ENCODE assay signal across 26 cellular contexts in genomic region chr6:75800133-75800532, GRCh38. TPM values are rescaled to one million over a fixed set of nuclear protein-coding genes. Genes with fewer than 3 reads are reported as not detected.
A peak's percentile ranks its signal among the peaks of the same experiment; 100 is the strongest.
DNase-seq lines count a peak whose midpoint lies in the region; ATAC-seq and TF ChIP-seq lines count a peak whose summit lies in the region.
"Had no signal": no experiment of that assay in that cellular context is flagged by ENCODE, and none has a peak within 500 bp of the region (broad histone marks: within the 10 kb centered on the region; RNA-seq: fewer than 3 reads in every experiment).

No MANE protein-coding gene starts in this region.

- no peak overlapping the region for H3K4me3 ChIP-seq in HAP-1
- H3K4me3 ChIP-seq: coronary artery, pancreas, skin epidermis had no signal

- DNase-seq in NCI-H1417 (lab: John Stamatoyannopoulos, UW) (peak in 2 of 3 experiments; percentile 53 to 78), NCI-H1417 treated with DMSO at 0.1 percent for 48 hours (lab: John Stamatoyannopoulos, UW) (no peak), NCI-H187 treated with DMSO at 0.1 percent for 48 hours (lab: John Stamatoyannopoulos, UW) (peak; percentile 84), NCI-H524 treated with DMSO at 0.1 percent for 48 hours (lab: John Stamatoyannopoulos, UW) (peak; percentile 74), type B pancreatic cell (ENCODE audit: extremely low spot score, unreplicated experiment) (no peak), HAP-1 (ENCODE audit: low spot score in 2 of 2) (no peak), T-helper 1 cell (no peak)
- DNase-seq: activated CD4-positive, alpha-beta T cell treated with anti-CD3 and anti-CD28 coated beads, Interleukin-2, amount 50 U/mL, for 48 hours; activated T-cell treated with anti-CD3 and anti-CD28 coated beads, Interleukin-2, amount 50 U/mL, for 72 hours; Calu3; effector memory CD4-positive, alpha-beta T cell; erythroblast; mesendoderm; NCI-H2081; pancreas; retina; SHP77 treated with DMSO at 0.1 percent for 48 hours; stimulated activated naive B cell treated with anti-CD40 and anti-IgM and Interleukin-4, amounts not matched to agents 10 μg/mL and 1 μg/mL and 100 μg/mL, for 72 hours; substantia nigra; trophoblast cell had no signal

- no peaks in the 10 kb centered on the region for H3K9me3 ChIP-seq in HAP-1
- H3K9me3 ChIP-seq: pancreas had no signal

- no peaks in the 10 kb centered on the region for H3K36me3 ChIP-seq in HAP-1 (replicated peaks)
- H3K36me3 ChIP-seq: pancreas had no signal

- H3K36me3 Mint-ChIP-seq in type B pancreatic cell = no peaks in the 10 kb centered on the region
- H3K36me3 Mint-ChIP-seq: stimulated activated naive B cell treated with anti-CD40 and anti-IgM and Interleukin-4, amounts not matched to agents 10 μg/mL and 1 μg/mL and 100 μg/mL, for 72 hours had no signal

- peaks cover 6% of the 10 kb centered on the region for H3K4me1 ChIP-seq in HAP-1

- in situ Hi-C loops in HAP-1 (cut with MboI; ENCODE audit: low sequenced_read_pairs) = no loop called here

- no peaks in the 10 kb centered on the region for H3K27me3 Mint-ChIP-seq in type B pancreatic cell

- H3K27ac Mint-ChIP-seq in type B pancreatic cell = peak overlapping the region; percentile 20
- H3K27ac Mint-ChIP-seq: activated T-cell treated with anti-CD3 and anti-CD28 coated beads, Interleukin-2, amount 50 U/mL, for 72 hours; stimulated activated naive B cell treated with anti-CD40 and anti-IgM and Interleukin-4, amounts not matched to agents 10 μg/mL and 1 μg/mL and 100 μg/mL, for 72 hours had no signal

- H3K4me1 Mint-ChIP-seq in type B pancreatic cell (ENCODE audit: unreplicated experiment) = peaks cover 17% of the 10 kb centered on the region
- H3K4me1 Mint-ChIP-seq: stimulated activated naive B cell treated with anti-CD40 and anti-IgM and Interleukin-4, amounts not matched to agents 10 μg/mL and 1 μg/mL and 100 μg/mL, for 72 hours had no signal

- H3K9me3 Mint-ChIP-seq in type B pancreatic cell = no peaks in the 10 kb centered on the region
- H3K9me3 Mint-ChIP-seq: activated T-cell treated with anti-CD3 and anti-CD28 coated beads, Interleukin-2, amount 50 U/mL, for 72 hours; neural crest cell had no signal

- no peak overlapping the region for H3K4me3 Mint-ChIP-seq in type B pancreatic cell
- H3K4me3 Mint-ChIP-seq: activated T-cell treated with anti-CD3 and anti-CD28 coated beads, Interleukin-2, amount 50 U/mL, for 72 hours; neural crest cell; stimulated activated naive B cell treated with anti-CD40 and anti-IgM and Interleukin-4, amounts not matched to agents 10 μg/mL and 1 μg/mL and 100 μg/mL, for 72 hours had no signal

- no peak for TF ChIP-seq CTCF in type B pancreatic cell (conservative IDR thresholded peaks at IDR 0.05)

- no peaks in the 10 kb centered on the region for H3K27me3 ChIP-seq in HAP-1 (ENCODE audit: low read depth)
- H3K27me3 ChIP-seq: pancreas had no signal

- ATAC-seq in HG03045 (IDR thresholded peaks at IDR 0.05; ENCODE audit: unreplicated experiment) = no peak
- ATAC-seq: activated CD4-positive, CD25-positive, alpha-beta regulatory T cell treated with anti-CD3 and anti-CD28 coated beads, Interleukin-2, amount 50 U/mL, for 24 hours; activated T-cell treated with anti-CD3 and anti-CD28 coated beads, Interleukin-2, amount 50 U/mL, for 72 hours; HepG2; pancreas; stimulated activated naive B cell treated with anti-CD40 and anti-IgM and Interleukin-4, amounts not matched to agents 10 μg/mL and 1 μg/mL and 100 μg/mL, for 72 hours had no signal

RNA-seq across cellular contexts. Expression of gene MYO6, which starts 51.1 kb away (rescaled TPM):
- total RNA-seq in type B pancreatic cell (ENCODE audit: low replicate concordance) = 46.7 and 110 TPM in 2 replicates

Comparison
In these comparisons a context has a peak if more than half of its experiments do, and no peak if none do; other contexts are left out.
1. DNase-seq: peak in NCI-H1417 (2 of 3), NCI-H187 treated with DMSO at 0.1 percent for 48 hours (single experiment) and NCI-H524 treated with DMSO at 0.1 percent for 48 hours (single experiment); none in NCI-H1417 treated with DMSO at 0.1 percent for 48 hours (single experiment), type B pancreatic cell (single experiment), HAP-1 (0 of 2) and T-helper 1 cell (0 of 5).